In genomic region chr11:115616941-115617340, GRCh38 we compare ENCODE assay signal across 1 cellular context.
TF ChIP-seq lines count a peak whose summit lies in the region.

No MANE protein-coding gene starts in this region.

TF ChIP-seq in HEK293, 187 proteins besides CTCF, POLR2A, EP300 and RAD21 (continued from another document):
- TF ChIP-seq HIC1 (tag by site-specific recombination; IDR thresholded peaks at IDR 0.05) (peak; percentile 42; the same call in 1 of the 2 replicates), ZFP37 (tag by site-specific recombination; IDR thresholded peaks at IDR 0.05) (peak; percentile 35; the same call in 1 of the 2 replicates), ZNF354C (tag by site-specific recombination; IDR thresholded peaks at IDR 0.05; ENCODE audit: borderline replicate concordance, low read depth) (no peak), GLIS1 (tag by site-specific recombination; IDR thresholded peaks at IDR 0.05) (peak; percentile 91), ZNF639 (tag by site-specific recombination; IDR thresholded peaks at IDR 0.05) (peak; percentile 46; the same call in 1 of the 2 replicates), SP7 (tag by site-specific recombination; IDR thresholded peaks at IDR 0.05) (peak; percentile 88), ZSCAN5A (tag by site-specific recombination; IDR thresholded peaks at IDR 0.05) (no peak), ZNF335 (tag by site-specific recombination; conservative IDR thresholded peaks at IDR 0.05) (no peak), ZSCAN30 (tag by site-specific recombination; IDR thresholded peaks at IDR 0.05) (0 out of 2 replicates have a peak, but pooled peaks have one; percentile 18), ZNF423 (tag by site-specific recombination; IDR thresholded peaks at IDR 0.05) (0 out of 2 replicates have a peak, but pooled peaks have one; percentile 30), ZNF394 (tag by site-specific recombination; IDR thresholded peaks at IDR 0.05; ENCODE audit: borderline replicate concordance) (peak; percentile 29; the same call in 1 of the 2 replicates)
